In the genomic region with DNA sequence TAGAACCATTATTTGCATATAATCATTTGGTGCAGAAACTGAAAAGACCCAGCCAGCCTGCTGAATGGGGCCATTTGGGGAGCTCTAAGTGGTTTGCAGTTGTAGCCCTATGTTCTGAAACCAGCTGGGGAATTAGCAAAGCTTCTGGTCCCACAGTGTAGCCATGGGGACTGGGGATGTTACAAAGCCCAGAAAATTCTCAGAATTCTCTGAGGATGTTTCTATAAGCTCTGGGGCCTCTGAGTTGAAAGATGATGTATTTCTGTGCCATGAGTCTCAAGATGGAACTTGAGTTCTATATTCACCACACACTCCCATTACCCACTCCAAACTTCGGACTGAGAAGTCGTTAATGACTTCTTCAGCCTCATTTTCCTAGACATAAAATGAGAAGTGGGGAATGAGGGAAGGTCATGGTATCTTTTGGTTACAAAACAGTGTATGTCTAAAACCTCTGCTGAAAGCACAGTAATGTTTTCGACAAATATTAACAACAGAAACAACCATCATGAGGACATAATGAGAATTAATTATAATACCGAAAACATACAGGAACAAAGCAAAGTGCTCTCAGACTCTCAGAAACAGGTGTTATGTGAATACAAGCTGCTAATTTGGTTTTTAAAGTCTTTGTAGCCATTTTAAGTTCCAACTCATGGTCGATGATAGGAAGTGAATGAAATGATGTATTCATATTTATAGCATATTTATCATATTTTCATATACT, we compare ENCODE assay signal across 15 cellular contexts.
DNase-seq lines count a peak whose midpoint lies in the region; ATAC-seq and TF ChIP-seq lines count a peak whose summit lies in the region.
"Had no signal": no experiment of that assay in that cellular context is flagged by ENCODE, and none has a peak within 500 bp of the region (broad histone marks: within the 10 kb centered on the region; RNA-seq: fewer than 3 reads in every experiment).

No MANE protein-coding gene starts in this region.

- no peaks in the 10 kb centered on the region for H3K36me3 Mint-ChIP-seq in MCF 10A (ENCODE audit: insufficient read depth, unreplicated experiment)

- intact Hi-C loops in testis (cut with DNase I; ENCODE audit: low total_unique reads) (no loop called here), MCF 10A (cut with micrococcal nuclease) (no loop called here)

- no peak overlapping the region for H3K4me3 Mint-ChIP-seq in MCF 10A (ENCODE audit: unreplicated experiment)
- H3K4me3 Mint-ChIP-seq: central memory CD8-positive, alpha-beta T cell had no signal

- H3K4me1 Mint-ChIP-seq in MCF 10A (ENCODE audit: insufficient read depth, unreplicated experiment), result peaks cover 17% of the 10 kb centered on the region

- H3K9me3 Mint-ChIP-seq in MCF 10A (ENCODE audit: unreplicated experiment), result no peaks in the 10 kb centered on the region
- H3K9me3 Mint-ChIP-seq: central memory CD8-positive, alpha-beta T cell had no signal

- H3K27me3 ChIP-seq in testis, result no peaks in the 10 kb centered on the region
- H3K27me3 ChIP-seq: BLaER1, right atrium auricular region had no signal

- H3K27ac ChIP-seq in testis, result no peak overlapping the region
- H3K27ac ChIP-seq: BLaER1, right atrium auricular region, SK-N-MC had no signal

- 92 to 94% methylated on average over 5 of the region's 5 CpGs for WGBS in testis, 2 donors

- CTCF ChIA-PET in MCF 10A (lab: Yijun Ruan, JAX), result no interaction called here

- ATAC-seq in GM18520 (IDR thresholded peaks at IDR 0.05; ENCODE audit: unreplicated experiment) (peak; percentile 75), GM21423 (IDR thresholded peaks at IDR 0.05; ENCODE audit: unreplicated experiment) (peak; percentile 70), HG03025 (IDR thresholded peaks at IDR 0.05; ENCODE audit: low FRiP score, unreplicated experiment) (peak; percentile 77), left lobe of liver (no peak)

- H3K36me3 ChIP-seq in testis (ENCODE audit: low read depth, missing control alignments), result no peaks in the 10 kb centered on the region
- H3K36me3 ChIP-seq: right atrium auricular region had no signal

- no peaks in the 10 kb centered on the region for H3K27me3 Mint-ChIP-seq in MCF 10A (ENCODE audit: insufficient read depth, unreplicated experiment)
- H3K27me3 Mint-ChIP-seq: central memory CD8-positive, alpha-beta T cell had no signal

- no peak for TF ChIP-seq POLR2A in testis (IDR thresholded peaks at IDR 0.05)

- no peak overlapping the region for H3K4me3 ChIP-seq in testis
- H3K4me3 ChIP-seq: BLaER1, right atrium auricular region, SK-N-MC had no signal

- no peak for TF ChIP-seq CTCF in testis (IDR thresholded peaks at IDR 0.05)
- TF ChIP-seq CTCF in MCF 10A (IDR thresholded peaks at IDR 0.05; ENCODE audit: unreplicated experiment), result no peak

- no peak overlapping the region for H3K27ac Mint-ChIP-seq in MCF 10A (ENCODE audit: low read depth, unreplicated experiment)

- peak; percentile 18 for DNase-seq in NCI-H1105 (lab: John Stamatoyannopoulos, UW)
- DNase-seq in testis, result no peak
- no peak for DNase-seq in COLO829 (ENCODE audit: low spot score)
- no peak for DNase-seq in MCF 10A (ENCODE audit: unreplicated experiment)
- DNase-seq in left lobe of liver (ENCODE audit: low spot score), result no peak
- DNase-seq: activated CD4-positive, CD25-positive, alpha-beta regulatory T cell treated with anti-CD3 and anti-CD28 coated beads, Interleukin-2, amount 50 U/mL, for 72 hours; activated effector memory CD4-positive, alpha-beta T cell treated with Interleukin-2 at 50 U/mL for 16 hours; GF-D8 had no signal

- no peaks in the 10 kb centered on the region for H3K9me3 ChIP-seq in testis
- H3K9me3 ChIP-seq: BLaER1, right atrium auricular region had no signal

- no TSS peak for BruUV-seq in MCF 10A (replicated peaks; lab: Mats Ljungman, UMichigan)

- POLR2A ChIA-PET in MCF 10A (lab: Yijun Ruan, JAX), result no interaction called here

- H3K4me1 ChIP-seq in testis, result peaks cover 8% of the 10 kb centered on the region
